Comparison of ENCODE assay signal across 8 cellular contexts in the genomic region with DNA sequence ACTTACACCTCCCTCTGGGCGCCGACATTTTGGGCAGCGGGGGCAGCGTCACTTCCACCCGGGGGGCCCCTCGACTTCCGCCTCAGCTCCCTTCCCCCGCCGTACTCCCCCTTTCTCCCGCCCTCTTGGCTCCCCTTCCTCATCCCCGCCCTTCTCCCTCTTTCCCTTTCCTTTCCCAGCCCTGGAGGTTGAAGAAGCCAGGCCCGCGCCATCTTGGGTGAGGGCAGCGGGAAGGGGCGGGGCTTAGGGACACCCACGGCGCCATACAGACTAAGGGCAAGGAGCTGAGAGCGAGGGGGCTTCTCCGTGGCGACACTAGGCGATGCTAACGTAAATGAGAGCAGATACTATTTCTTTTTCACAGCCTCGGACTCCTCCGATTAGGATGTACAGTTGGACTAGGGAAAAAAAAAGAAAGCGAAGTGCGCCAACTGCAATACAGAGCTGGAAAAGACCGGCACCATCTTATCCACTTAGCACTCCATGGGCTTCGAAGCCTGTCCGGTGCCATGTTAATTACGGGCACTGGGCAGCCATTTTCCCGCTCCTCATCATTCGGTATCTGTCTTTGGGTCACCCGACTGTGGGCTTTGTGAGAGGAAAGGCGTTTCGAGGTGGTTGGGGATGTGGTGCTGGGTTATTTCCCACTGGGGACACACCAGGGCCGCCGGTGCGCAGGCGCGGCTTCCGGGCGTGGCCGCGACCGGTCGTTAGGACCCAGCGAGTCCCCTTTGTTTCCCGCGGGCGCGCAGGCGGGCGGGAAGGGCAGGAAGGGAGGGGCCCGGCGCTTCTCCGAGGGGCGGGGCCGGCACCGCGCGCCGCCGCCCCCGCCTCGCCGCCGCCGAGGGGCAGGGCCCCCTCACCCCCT. TPM values are rescaled to one million over a fixed set of nuclear protein-coding genes. Genes with fewer than 3 reads are reported as not detected.
DNase-seq lines count a peak whose midpoint lies in the region; TF ChIP-seq lines count a peak whose summit lies in the region.

A gene with protein sequence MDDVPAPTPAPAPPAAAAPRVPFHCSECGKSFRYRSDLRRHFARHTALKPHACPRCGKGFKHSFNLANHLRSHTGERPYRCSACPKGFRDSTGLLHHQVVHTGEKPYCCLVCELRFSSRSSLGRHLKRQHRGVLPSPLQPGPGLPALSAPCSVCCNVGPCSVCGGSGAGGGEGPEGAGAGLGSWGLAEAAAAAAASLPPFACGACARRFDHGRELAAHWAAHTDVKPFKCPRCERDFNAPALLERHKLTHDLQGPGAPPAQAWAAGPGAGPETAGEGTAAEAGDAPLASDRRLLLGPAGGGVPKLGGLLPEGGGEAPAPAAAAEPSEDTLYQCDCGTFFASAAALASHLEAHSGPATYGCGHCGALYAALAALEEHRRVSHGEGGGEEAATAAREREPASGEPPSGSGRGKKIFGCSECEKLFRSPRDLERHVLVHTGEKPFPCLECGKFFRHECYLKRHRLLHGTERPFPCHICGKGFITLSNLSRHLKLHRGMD (minus strand): TSS at position 50 of the 868 bp plus-strand sequence. CDS start 1,652 bp downstream, outside the sequence.
Gene ZNF524, plus strand, starts transcription at position 821 of the 868 bp plus-strand sequence. CDS start 1,825 bp downstream, outside the sequence.

- no peaks in the 10 kb centered on the region for H3K9me3 ChIP-seq in MG63

- H3K4me3 ChIP-seq in H7 (ENCODE audit: insufficient read depth, low read depth, low read length) (peak within 1 kb of the TSS; percentile 57), MG63 (peak within 1 kb of the TSS; percentile 84), fibroblast of pulmonary artery (replicated peaks; ENCODE audit: low read depth, low read length) (peak within 1 kb of the TSS; percentile 73)

- H3K9me3 Mint-ChIP-seq in nephron progenitor cell, result peaks cover 10% of the 10 kb centered on the region
- no peaks in the 10 kb centered on the region for H3K9me3 Mint-ChIP-seq in stimulated activated naive CD8-positive, alpha-beta T cell treated with anti-CD3 and anti-CD28 coated beads, Interleukin-15, Interleukin-2, amounts not matched to agents 100 ng/mL and 50 ng/mL, for 24 hours

- H3K36me3 ChIP-seq in H7 (replicated peaks; ENCODE audit: control insufficient read depth, insufficient read depth, low read length) (peaks cover 3% of the 10 kb centered on the region), MG63 (peaks cover 34% of the 10 kb centered on the region)

- H3K27me3 Mint-ChIP-seq in nephron progenitor cell (ENCODE audit: low read depth, poor library complexity), result no peaks in the 10 kb centered on the region
- H3K27me3 Mint-ChIP-seq in stimulated activated naive CD8-positive, alpha-beta T cell treated with anti-CD3 and anti-CD28 coated beads, Interleukin-15, Interleukin-2, amounts not matched to agents 100 ng/mL and 50 ng/mL, for 24 hours, result no peaks in the 10 kb centered on the region

- DNase-seq in EL, result peak; percentile 99
- DNase-seq in H7, result peak; percentile 96
- peak; percentile 98 for DNase-seq in MG63
- DNase-seq in SHP77 (lab: John Stamatoyannopoulos, UW), result peak; percentile 97
- DNase-seq in activated T-helper 9 cell treated with anti-CD3 and anti-CD28 coated beads, Interleukin-2, amount 50 U/mL, for 16 hours (ENCODE audit: low read depth), result peak; percentile 94
- peak; percentile 99 for DNase-seq in fibroblast of pulmonary artery (ENCODE audit: low read depth)
- peak; percentile 98 for DNase-seq in nephron progenitor cell

- H3K4me1 Mint-ChIP-seq in nephron progenitor cell, result peaks cover 41% of the 10 kb centered on the region
- H3K4me1 Mint-ChIP-seq in stimulated activated naive CD8-positive, alpha-beta T cell treated with anti-CD3 and anti-CD28 coated beads, Interleukin-15, Interleukin-2, amounts not matched to agents 100 ng/mL and 50 ng/mL, for 24 hours (ENCODE audit: low read depth), result peaks cover 36% of the 10 kb centered on the region

- TF ChIP-seq CTCF in fibroblast of pulmonary artery (IDR thresholded peaks at IDR 0.05; ENCODE audit: low read length, missing control alignments), result no peak
- TF ChIP-seq CTCF in nephron progenitor cell (IDR thresholded peaks at IDR 0.05), result no peak

- peak within 1 kb of the TSS; percentile 96 for H3K4me3 Mint-ChIP-seq in nephron progenitor cell
- peak within 1 kb of the TSS; percentile 95 for H3K4me3 Mint-ChIP-seq in stimulated activated naive CD8-positive, alpha-beta T cell treated with anti-CD3 and anti-CD28 coated beads, Interleukin-15, Interleukin-2, amounts not matched to agents 100 ng/mL and 50 ng/mL, for 24 hours

- H3K27me3 ChIP-seq in H7 (ENCODE audit: control insufficient read depth, insufficient read depth, low read length) (no peaks in the 10 kb centered on the region), MG63 (no peaks in the 10 kb centered on the region)

- H3K36me3 Mint-ChIP-seq in nephron progenitor cell (ENCODE audit: low read depth), result peaks cover 45% of the 10 kb centered on the region
- peaks cover 39% of the 10 kb centered on the region for H3K36me3 Mint-ChIP-seq in stimulated activated naive CD8-positive, alpha-beta T cell treated with anti-CD3 and anti-CD28 coated beads, Interleukin-15, Interleukin-2, amounts not matched to agents 100 ng/mL and 50 ng/mL, for 24 hours (ENCODE audit: low read depth)

- H3K27ac Mint-ChIP-seq in nephron progenitor cell, result peak within 1 kb of the TSS; percentile 99
- peak within 1 kb of the TSS; percentile 98 for H3K27ac Mint-ChIP-seq in stimulated activated naive CD8-positive, alpha-beta T cell treated with anti-CD3 and anti-CD28 coated beads, Interleukin-15, Interleukin-2, amounts not matched to agents 100 ng/mL and 50 ng/mL, for 24 hours

RNA-seq across cellular contexts. Expression of the first gene that starts in this region (rescaled TPM):
- 4.3 and 4.7 TPM in 2 replicates for total RNA-seq in H7 (2014; rRNA removed; shearing (Covaris generic))
- 2.9 and 4.0 TPM in 2 replicates for total RNA-seq in MG63 (2014; rRNA removed; shearing (Covaris generic); ENCODE audit: low replicate concordance)

RNA-seq across cellular contexts. Expression of gene ZNF524, which starts in this region (rescaled TPM):
- total RNA-seq in H7 (2014; rRNA removed; shearing (Covaris generic)), result 11.2 and 13.6 TPM in 2 replicates
- total RNA-seq in MG63 (2014; rRNA removed; shearing (Covaris generic); ENCODE audit: low replicate concordance), result 7.9 and 22.4 TPM in 2 replicates

Comparison
In these comparisons a context has a peak if more than half of its experiments do, and no peak if none do; other contexts are left out.
1. Peak in every context shown above with its lines: DNase-seq and H3K4me3 ChIP-seq.